ENCODE assay signal across 24 cellular contexts in the genomic region with DNA sequence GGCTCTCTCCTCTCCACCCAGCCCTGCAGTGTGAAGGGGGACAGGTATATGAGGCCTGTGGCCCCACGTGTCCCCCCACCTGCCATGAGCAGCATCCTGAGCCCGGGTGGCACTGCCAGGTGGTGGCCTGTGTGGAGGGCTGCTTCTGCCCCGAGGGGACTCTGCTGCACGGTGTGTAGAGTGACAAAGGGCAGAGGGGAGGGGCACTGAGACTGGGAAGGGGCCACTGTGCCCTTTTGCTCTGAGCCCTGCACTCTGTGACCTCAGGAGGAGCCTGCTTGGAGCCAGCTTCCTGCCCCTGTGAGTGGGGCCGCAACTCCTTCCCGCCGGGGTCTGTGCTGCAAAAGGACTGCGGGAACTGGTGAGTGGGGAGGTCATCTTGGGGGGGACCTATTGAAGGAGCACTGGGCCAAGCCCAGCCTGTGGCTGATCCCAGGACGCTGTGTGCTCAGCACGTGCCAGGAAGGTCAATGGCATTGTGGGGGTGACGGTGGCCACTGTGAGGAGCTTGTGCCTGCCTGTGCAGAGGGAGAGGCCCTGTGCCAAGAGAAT.
"Had no signal": no experiment of that assay in that cellular context is flagged by ENCODE, and none has a peak within 500 bp of the region (broad histone marks: within the 10 kb centered on the region; RNA-seq: fewer than 3 reads in every experiment).

No MANE protein-coding gene starts in this region.

- H2AFZ ChIP-seq: hepatocyte had no signal

- H3K4me2 ChIP-seq: hepatocyte had no signal

- H3K4me1 ChIP-seq: prostate gland, upper lobe of right lung, uterus had no signal

- H3K27me3 ChIP-seq: uterus had no signal

- H3K36me3 Mint-ChIP-seq: naive thymus-derived CD8-positive, alpha-beta T cell; stimulated activated memory B cell treated with anti-CD40 and anti-IgM and Interleukin-4, amounts not matched to agents 10 μg/mL and 1 μg/mL and 100 μg/mL, for 72 hours had no signal

- ATAC-seq: esophagus mucosa; stimulated activated memory B cell treated with anti-CD40 and anti-IgM and Interleukin-4, amounts not matched to agents 10 μg/mL and 1 μg/mL and 100 μg/mL, for 72 hours had no signal

- H3K27ac Mint-ChIP-seq: stimulated activated memory B cell treated with anti-CD40 and anti-IgM and Interleukin-4, amounts not matched to agents 10 μg/mL and 1 μg/mL and 100 μg/mL, for 72 hours; stimulated activated naive CD8-positive, alpha-beta T cell treated with anti-CD3 and anti-CD28 coated beads, Interleukin-15, Interleukin-2, amounts not matched to agents 100 ng/mL and 50 ng/mL, for 24 hours had no signal

- DNase-seq: cerebellar nuclear complex; dorsolateral prefrontal cortex; effector CD4-positive, alpha-beta T cell; foreskin fibroblast; heart left ventricle; kidney; lower lobe of right lung; spleen; stimulated activated CD4-positive, alpha-beta T cell treated with anti-CD3 and anti-CD28 coated beads, Interleukin-4, amount 100 ng/mL, for 4 hours; upper lobe of right lung; uterus had no signal

- H3K36me3 ChIP-seq: gastroesophageal sphincter, heart left ventricle, left lung, lower lobe of right lung, prostate gland, spleen, thoracic aorta, tibial nerve, upper lobe of right lung, uterus had no signal

- H3K4me1 Mint-ChIP-seq: stimulated activated memory B cell treated with anti-CD40 and anti-IgM and Interleukin-4, amounts not matched to agents 10 μg/mL and 1 μg/mL and 100 μg/mL, for 72 hours had no signal

- FAIRE-seq: colon, kidney had no signal

- H3K27ac ChIP-seq: dorsolateral prefrontal cortex, epithelial cell of prostate, gastroesophageal sphincter, heart left ventricle, hepatocyte, left lung, lower lobe of right lung, prostate gland, skin epidermis, spleen, thoracic aorta, tibial nerve, upper lobe of right lung, uterus had no signal

- H3K4me3 Mint-ChIP-seq: stimulated activated memory B cell treated with anti-CD40 and anti-IgM and Interleukin-4, amounts not matched to agents 10 μg/mL and 1 μg/mL and 100 μg/mL, for 72 hours; stimulated activated naive CD8-positive, alpha-beta T cell treated with anti-CD3 and anti-CD28 coated beads, Interleukin-15, Interleukin-2, amounts not matched to agents 100 ng/mL and 50 ng/mL, for 24 hours had no signal

- H3K9me3 Mint-ChIP-seq: naive thymus-derived CD8-positive, alpha-beta T cell; stimulated activated memory B cell treated with anti-CD40 and anti-IgM and Interleukin-4, amounts not matched to agents 10 μg/mL and 1 μg/mL and 100 μg/mL, for 72 hours; stimulated activated naive CD8-positive, alpha-beta T cell treated with anti-CD3 and anti-CD28 coated beads, Interleukin-15, Interleukin-2, amounts not matched to agents 100 ng/mL and 50 ng/mL, for 24 hours had no signal

- H3K9me3 ChIP-seq: gastroesophageal sphincter, heart left ventricle, left lung, lower lobe of right lung, prostate gland, spleen, thoracic aorta, tibial nerve, upper lobe of right lung, uterus had no signal

- H3K4me3 ChIP-seq: gastroesophageal sphincter, hepatocyte, left lung, lower lobe of right lung, prostate gland, skin epidermis, spleen, thoracic aorta, tibial nerve, upper lobe of right lung, uterus had no signal
